In genomic region chr5:115634343-115635132, GRCh38 we compare ENCODE assay signal across 1 cellular context.
TF ChIP-seq lines count a peak whose summit lies in the region.

No MANE protein-coding gene starts in this region.

TF ChIP-seq in GM23338, 12 proteins besides CTCF, POLR2A, EP300 and RAD21 (continued from another document):
- TF ChIP-seq ZNF462 (CRISPR knock-in tag; IDR thresholded peaks at IDR 0.05) (peak; percentile 24; the same call in 1 of the 2 replicates), ETS1 (IDR thresholded peaks at IDR 0.05) (0 out of 2 replicates have a peak, but pooled peaks have one; percentile 26), JUNB (IDR thresholded peaks at IDR 0.05; ENCODE audit: unreplicated experiment) (no peak), POLR2AphosphoS5 (IDR thresholded peaks at IDR 0.05; ENCODE audit: low read depth) (no peak), EZH2phosphoT487 (IDR thresholded peaks at IDR 0.05; ENCODE audit: unreplicated experiment) (no peak), REST (IDR thresholded peaks at IDR 0.05; ENCODE audit: unreplicated experiment) (no peak), STAT1 (IDR thresholded peaks at IDR 0.05; ENCODE audit: unreplicated experiment) (no peak)
